In genomic region chr1:245860681-245861552, GRCh38 we compare ENCODE assay signal across 14 cellular contexts.
DNase-seq lines count a peak whose midpoint lies in the region; ATAC-seq and TF ChIP-seq lines count a peak whose summit lies in the region.
"Had no signal": no experiment of that assay in that cellular context is flagged by ENCODE, and none has a peak within 500 bp of the region (broad histone marks: within the 10 kb centered on the region; RNA-seq: fewer than 3 reads in every experiment).

No MANE protein-coding gene starts in this region.

- no peaks in the 10 kb centered on the region for H3K27me3 Mint-ChIP-seq in nephron progenitor cell (ENCODE audit: low read depth, poor library complexity)
- H3K27me3 Mint-ChIP-seq: IgD-negative memory B cell, type B pancreatic cell had no signal

- no peak overlapping the region for H3K4me3 ChIP-seq in AG04450 (ENCODE audit: low read depth, low read length)
- H3K4me3 ChIP-seq in MM.1S (ENCODE audit: low read length) = no peak overlapping the region
- H3K4me3 ChIP-seq: ascending aorta had no signal

- H3K27ac Mint-ChIP-seq in nephron progenitor cell = peak overlapping the region; percentile 8
- H3K27ac Mint-ChIP-seq: IgD-negative memory B cell, type B pancreatic cell had no signal

- no peaks in the 10 kb centered on the region for H3K9me3 Mint-ChIP-seq in nephron progenitor cell
- H3K9me3 Mint-ChIP-seq: IgD-negative memory B cell, type B pancreatic cell had no signal

- H3K4me3 Mint-ChIP-seq in nephron progenitor cell = no peak overlapping the region
- H3K4me3 Mint-ChIP-seq: IgD-negative memory B cell, type B pancreatic cell had no signal

- no peaks in the 10 kb centered on the region for H3K79me2 ChIP-seq in MM.1S (ENCODE audit: low read length)

- CTCF ChIA-PET in AG04450 (lab: Charles Lee) = interaction anchor here (1.5 to 1.8 kb wide), 2 partner anchors 27 to 705 kb away, joined by 4 to 5 read pairs; no protein-coding TSS in a partner anchor

- no peaks in the 10 kb centered on the region for H3K9me3 ChIP-seq in AG04450 (ENCODE audit: control insufficient read depth, insufficient read depth, low read length)
- no peaks in the 10 kb centered on the region for H3K9me3 ChIP-seq in MM.1S (replicated peaks; ENCODE audit: insufficient read depth, low read length)
- H3K9me3 ChIP-seq: ascending aorta had no signal

- no peaks in the 10 kb centered on the region for H4K20me1 ChIP-seq in MM.1S (ENCODE audit: insufficient read depth, low read length)

- peaks cover 33% of the 10 kb centered on the region for H3K36me3 Mint-ChIP-seq in nephron progenitor cell (ENCODE audit: low read depth)

- peaks cover 79% of the 10 kb centered on the region for H3K4me1 Mint-ChIP-seq in nephron progenitor cell

- H3F3A ChIP-seq in MM.1S (ENCODE audit: insufficient read depth, low read length) = no peaks in the 10 kb centered on the region

- H3K9me2 ChIP-seq in MM.1S (replicated peaks; ENCODE audit: insufficient read depth, low read length) = no peaks in the 10 kb centered on the region

- H3K36me3 ChIP-seq in MM.1S (replicated peaks; ENCODE audit: insufficient read depth, low read length) = no peaks in the 10 kb centered on the region

- H3K27ac ChIP-seq in AG04450 (ENCODE audit: low read depth, low read length) (peak overlapping the region; percentile 42), MM.1S (ENCODE audit: low read length) (no peak overlapping the region)
- H3K27ac ChIP-seq: ascending aorta had no signal

- no peak overlapping the region for H2AFZ ChIP-seq in MM.1S (ENCODE audit: low read length)

- peak; percentile 41 for TF ChIP-seq CTCF in AG04450 (IDR thresholded peaks at IDR 0.05; ENCODE audit: low read depth, low read length)
- no peak for TF ChIP-seq CTCF in nephron progenitor cell (IDR thresholded peaks at IDR 0.05)
- TF ChIP-seq CTCF in MM.1S (IDR thresholded peaks at IDR 0.05; ENCODE audit: low read length) = no peak

- H3K27me3 ChIP-seq in AG04450 (ENCODE audit: control insufficient read depth, insufficient read depth, low read length) (no peaks in the 10 kb centered on the region), MM.1S (replicated peaks; ENCODE audit: insufficient read depth, low read length) (no peaks in the 10 kb centered on the region)
- H3K27me3 ChIP-seq: ascending aorta had no signal

- ATAC-seq in GM21825 (IDR thresholded peaks at IDR 0.05; ENCODE audit: unreplicated experiment) = no peak
- ATAC-seq in HG03457 (IDR thresholded peaks at IDR 0.05; ENCODE audit: unreplicated experiment) = no peak

- DNase-seq in AG04450 (ENCODE audit: low read depth, low spot score) (no peak), NCI-H1694 treated with DMSO at 0.1 percent for 48 hours (lab: John Stamatoyannopoulos, UW) (peak; percentile 91), dermis microvascular lymphatic vessel endothelial cell (ENCODE audit: low read depth in 2 of 2) (peak; percentile 65), nephron progenitor cell (no peak), MM.1S (no peak), NCI-H2171 treated with DMSO at 0.1 percent for 48 hours (lab: John Stamatoyannopoulos, UW) (no peak)
- DNase-seq: activated CD4-positive, alpha-beta T cell treated with anti-CD3 and anti-CD28 coated beads for 1 hour; NCI-H2081 treated with DMSO at 0.1 percent for 48 hours; SW 1271 had no signal

- H3K4me2 ChIP-seq in MM.1S (ENCODE audit: low read depth, low read length) = no peak overlapping the region

- H3K9ac ChIP-seq in MM.1S (ENCODE audit: low read length) = no peak overlapping the region

- no peaks in the 10 kb centered on the region for H3K4me1 ChIP-seq in MM.1S (ENCODE audit: low read length)
- H3K4me1 ChIP-seq: ascending aorta had no signal

- POLR2A ChIA-PET in AG04450 (lab: Yijun Ruan, JAX) = no interaction called here

Comparison
In these comparisons a context has a peak if more than half of its experiments do, and no peak if none do; other contexts are left out.
1. DNase-seq: peak in NCI-H1694 treated with DMSO at 0.1 percent for 48 hours (single experiment) and dermis microvascular lymphatic vessel endothelial cell (2 of 2); none in AG04450 (single experiment), nephron progenitor cell (single experiment), MM.1S (single experiment) and NCI-H2171 treated with DMSO at 0.1 percent for 48 hours (single experiment).